In genomic region chr14:21882226-21882625, GRCh38 we compare ENCODE assay signal across 2 cellular contexts.
TF ChIP-seq lines count a peak whose summit lies in the region.

No MANE protein-coding gene starts in this region.

TF ChIP-seq in GM23338, 12 proteins besides CTCF, POLR2A, EP300 and RAD21 (continued from another document):
- TF ChIP-seq REST (IDR thresholded peaks at IDR 0.05; ENCODE audit: unreplicated experiment) (no peak), EZH2 (IDR thresholded peaks at IDR 0.05; ENCODE audit: low read depth, unreplicated experiment) (no peak), NANOG (IDR thresholded peaks at IDR 0.05; ENCODE audit: borderline replicate concordance) (no peak), ETS1 (IDR thresholded peaks at IDR 0.05) (no peak), ZNF331 (CRISPR knock-in tag; IDR thresholded peaks at IDR 0.05; ENCODE audit: low read depth) (no peak), POLR2AphosphoS5 (IDR thresholded peaks at IDR 0.05; ENCODE audit: low read depth) (no peak), ZNF114 (CRISPR knock-in tag; IDR thresholded peaks at IDR 0.05) (no peak), STAT1 (IDR thresholded peaks at IDR 0.05; ENCODE audit: unreplicated experiment) (no peak)
- TF ChIP-seq, protein P1, sequence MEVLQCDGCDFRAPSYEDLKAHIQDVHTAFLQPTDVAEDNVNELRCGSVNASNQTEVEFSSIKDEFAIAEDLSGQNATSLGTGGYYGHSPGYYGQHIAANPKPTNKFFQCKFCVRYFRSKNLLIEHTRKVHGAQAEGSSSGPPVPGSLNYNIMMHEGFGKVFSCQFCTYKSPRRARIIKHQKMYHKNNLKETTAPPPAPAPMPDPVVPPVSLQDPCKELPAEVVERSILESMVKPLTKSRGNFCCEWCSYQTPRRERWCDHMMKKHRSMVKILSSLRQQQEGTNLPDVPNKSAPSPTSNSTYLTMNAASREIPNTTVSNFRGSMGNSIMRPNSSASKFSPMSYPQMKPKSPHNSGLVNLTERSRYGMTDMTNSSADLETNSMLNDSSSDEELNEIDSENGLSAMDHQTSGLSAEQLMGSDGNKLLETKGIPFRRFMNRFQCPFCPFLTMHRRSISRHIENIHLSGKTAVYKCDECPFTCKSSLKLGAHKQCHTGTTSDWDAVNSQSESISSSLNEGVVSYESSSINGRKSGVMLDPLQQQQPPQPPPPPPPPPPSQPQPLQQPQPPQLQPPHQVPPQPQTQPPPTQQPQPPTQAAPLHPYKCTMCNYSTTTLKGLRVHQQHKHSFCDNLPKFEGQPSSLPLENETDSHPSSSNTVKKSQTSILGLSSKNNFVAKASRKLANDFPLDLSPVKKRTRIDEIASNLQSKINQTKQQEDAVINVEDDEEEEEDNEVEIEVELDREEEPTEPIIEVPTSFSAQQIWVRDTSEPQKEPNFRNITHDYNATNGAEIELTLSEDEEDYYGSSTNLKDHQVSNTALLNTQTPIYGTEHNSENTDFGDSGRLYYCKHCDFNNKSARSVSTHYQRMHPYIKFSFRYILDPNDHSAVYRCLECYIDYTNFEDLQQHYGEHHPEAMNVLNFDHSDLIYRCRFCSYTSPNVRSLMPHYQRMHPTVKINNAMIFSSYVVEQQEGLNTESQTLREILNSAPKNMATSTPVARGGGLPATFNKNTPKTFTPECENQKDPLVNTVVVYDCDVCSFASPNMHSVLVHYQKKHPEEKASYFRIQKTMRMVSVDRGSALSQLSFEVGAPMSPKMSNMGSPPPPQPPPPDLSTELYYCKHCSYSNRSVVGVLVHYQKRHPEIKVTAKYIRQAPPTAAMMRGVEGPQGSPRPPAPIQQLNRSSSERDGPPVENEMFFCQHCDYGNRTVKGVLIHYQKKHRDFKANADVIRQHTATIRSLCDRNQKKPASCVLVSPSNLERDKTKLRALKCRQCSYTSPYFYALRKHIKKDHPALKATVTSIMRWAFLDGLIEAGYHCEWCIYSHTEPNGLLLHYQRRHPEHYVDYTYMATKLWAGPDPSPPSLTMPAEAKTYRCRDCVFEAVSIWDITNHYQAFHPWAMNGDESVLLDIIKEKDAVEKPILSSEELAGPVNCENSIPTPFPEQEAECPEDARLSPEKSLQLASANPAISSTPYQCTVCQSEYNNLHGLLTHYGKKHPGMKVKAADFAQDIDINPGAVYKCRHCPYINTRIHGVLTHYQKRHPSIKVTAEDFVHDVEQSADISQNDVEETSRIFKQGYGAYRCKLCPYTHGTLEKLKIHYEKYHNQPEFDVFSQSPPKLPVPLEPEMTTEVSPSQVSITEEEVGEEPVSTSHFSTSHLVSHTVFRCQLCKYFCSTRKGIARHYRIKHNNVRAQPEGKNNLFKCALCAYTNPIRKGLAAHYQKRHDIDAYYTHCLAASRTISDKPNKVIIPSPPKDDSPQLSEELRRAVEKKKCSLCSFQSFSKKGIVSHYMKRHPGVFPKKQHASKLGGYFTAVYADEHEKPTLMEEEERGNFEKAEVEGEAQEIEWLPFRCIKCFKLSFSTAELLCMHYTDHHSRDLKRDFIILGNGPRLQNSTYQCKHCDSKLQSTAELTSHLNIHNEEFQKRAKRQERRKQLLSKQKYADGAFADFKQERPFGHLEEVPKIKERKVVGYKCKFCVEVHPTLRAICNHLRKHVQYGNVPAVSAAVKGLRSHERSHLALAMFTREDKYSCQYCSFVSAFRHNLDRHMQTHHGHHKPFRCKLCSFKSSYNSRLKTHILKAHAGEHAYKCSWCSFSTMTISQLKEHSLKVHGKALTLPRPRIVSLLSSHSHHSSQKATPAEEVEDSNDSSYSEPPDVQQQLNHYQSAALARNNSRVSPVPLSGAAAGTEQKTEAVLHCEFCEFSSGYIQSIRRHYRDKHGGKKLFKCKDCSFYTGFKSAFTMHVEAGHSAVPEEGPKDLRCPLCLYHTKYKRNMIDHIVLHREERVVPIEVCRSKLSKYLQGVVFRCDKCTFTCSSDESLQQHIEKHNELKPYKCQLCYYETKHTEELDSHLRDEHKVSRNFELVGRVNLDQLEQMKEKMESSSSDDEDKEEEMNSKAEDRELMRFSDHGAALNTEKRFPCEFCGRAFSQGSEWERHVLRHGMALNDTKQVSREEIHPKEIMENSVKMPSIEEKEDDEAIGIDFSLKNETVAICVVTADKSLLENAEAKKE (CRISPR knock-in tag; IDR thresholded peaks at IDR 0.05), result no peak
TF ChIP-seq in GM23338: peak in this region for 0.

TF ChIP-seq in endothelial cell of umbilical vein, 7 proteins besides CTCF, POLR2A, EP300 and RAD21 (continued from another document):
- TF ChIP-seq GATA2 (IDR thresholded peaks at IDR 0.05; ENCODE audit: insufficient read depth, insufficient read length, low read depth, low read length) (no peak), FOS (IDR thresholded peaks at IDR 0.05; ENCODE audit: borderline replicate concordance, insufficient read depth, low read length) (no peak)
